13 cellular contexts compared by ENCODE assay signal in the genomic region with DNA sequence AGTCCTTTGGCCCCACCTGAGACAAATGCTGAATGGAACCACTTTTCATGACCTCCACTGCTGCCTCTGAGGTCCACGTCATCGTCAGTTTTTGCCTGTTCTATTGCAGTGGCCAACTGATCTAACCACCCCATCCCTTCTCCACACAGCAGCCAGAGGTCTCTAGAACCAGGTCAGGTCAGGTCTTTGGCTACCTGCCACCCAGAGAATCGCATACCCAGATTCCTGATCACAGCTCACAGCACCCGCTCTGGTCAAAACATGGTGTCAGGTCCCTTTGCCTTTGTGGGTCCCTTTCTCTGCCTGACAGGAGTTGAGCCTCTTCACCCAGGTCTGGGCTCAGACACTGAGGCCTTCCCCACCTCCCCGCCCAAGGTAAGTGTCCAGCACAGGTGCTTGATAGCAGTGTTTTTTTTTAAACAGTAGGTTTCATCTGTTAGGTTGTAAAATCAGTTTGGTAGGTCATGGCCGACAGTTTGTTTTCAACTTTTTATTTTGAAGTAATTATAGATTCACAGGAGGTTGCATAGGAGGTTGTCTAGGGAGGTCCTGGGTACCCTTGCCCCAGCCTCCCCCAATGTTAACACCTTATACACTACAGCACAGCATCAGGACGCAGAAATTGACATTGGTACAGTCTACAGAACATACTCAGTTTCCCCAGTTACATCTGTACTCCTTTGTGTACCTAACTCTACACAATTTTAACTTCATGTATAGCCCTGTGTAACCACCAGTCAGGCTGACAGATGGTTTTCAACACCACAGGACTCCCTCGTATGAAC. TPM values are rescaled to one million over a fixed set of nuclear protein-coding genes. Genes with fewer than 3 reads are reported as not detected.
DNase-seq lines count a peak whose midpoint lies in the region; TF ChIP-seq lines count a peak whose summit lies in the region.
"Had no signal": no experiment of that assay in that cellular context is flagged by ENCODE, and none has a peak within 500 bp of the region (broad histone marks: within the 10 kb centered on the region; RNA-seq: fewer than 3 reads in every experiment).

No MANE protein-coding gene starts in this region.

- H3K9me3 Mint-ChIP-seq in activated T-cell treated with anti-CD3 and anti-CD28 coated beads, Interleukin-2, amount 50 U/mL, for 24 hours, result no peaks in the 10 kb centered on the region
- no peaks in the 10 kb centered on the region for H3K9me3 Mint-ChIP-seq in activated T-helper 2 cell treated with anti-CD3 and anti-CD28 coated beads, Interferon-gamma antibody, Interleukin-2, Interleukin-4, amounts not matched to agents 10 μg/mL and 5 μg/mL and 100 μg/mL, durations not matched to agents 14 hours and 24 hours and 36 hours
- no peaks in the 10 kb centered on the region for H3K9me3 Mint-ChIP-seq in neural crest cell
- H3K9me3 Mint-ChIP-seq: CD4-positive, CD25-positive, alpha-beta regulatory T cell had no signal

- no peak for TF ChIP-seq CTCF in neural crest cell (conservative IDR thresholded peaks at IDR 0.05)

- in situ Hi-C loops in G401 (cut with HindIII; ENCODE audit: low sequenced_read_pairs), result no loop called here

- no peaks in the 10 kb centered on the region for H3K27me3 Mint-ChIP-seq in activated T-cell treated with anti-CD3 and anti-CD28 coated beads, Interleukin-2, amount 50 U/mL, for 24 hours
- H3K27me3 Mint-ChIP-seq in activated T-helper 2 cell treated with anti-CD3 and anti-CD28 coated beads, Interferon-gamma antibody, Interleukin-2, Interleukin-4, amounts not matched to agents 10 μg/mL and 5 μg/mL and 100 μg/mL, durations not matched to agents 14 hours and 24 hours and 36 hours (ENCODE audit: low read depth), result no peaks in the 10 kb centered on the region
- H3K27me3 Mint-ChIP-seq in neural crest cell (ENCODE audit: low read depth), result no peaks in the 10 kb centered on the region
- H3K27me3 Mint-ChIP-seq: CD4-positive, CD25-positive, alpha-beta regulatory T cell had no signal

- H3K4me1 Mint-ChIP-seq in activated T-cell treated with anti-CD3 and anti-CD28 coated beads, Interleukin-2, amount 50 U/mL, for 24 hours (ENCODE audit: low read depth), result peaks cover 30% of the 10 kb centered on the region
- H3K4me1 Mint-ChIP-seq in activated T-helper 2 cell treated with anti-CD3 and anti-CD28 coated beads, Interferon-gamma antibody, Interleukin-2, Interleukin-4, amounts not matched to agents 10 μg/mL and 5 μg/mL and 100 μg/mL, durations not matched to agents 14 hours and 24 hours and 36 hours (ENCODE audit: low read depth), result peaks cover 13% of the 10 kb centered on the region
- peaks cover 12% of the 10 kb centered on the region for H3K4me1 Mint-ChIP-seq in neural crest cell

- intact Hi-C loops in activated T-helper 2 cell treated with anti-CD3 and anti-CD28 coated beads, Interferon-gamma antibody, Interleukin-2, Interleukin-4, amounts not matched to agents 10 μg/mL and 5 μg/mL and 100 μg/mL, durations not matched to agents 14 hours and 24 hours and 36 hours (cut with micrococcal nuclease), result no loop called here

- DNase-seq in activated T-cell treated with anti-CD3 and anti-CD28 coated beads, Interleukin-2, amount 50 U/mL, for 24 hours, result no peak
- DNase-seq in activated T-cell treated with anti-CD3 and anti-CD28 coated beads for 4 hours (no peak), neural crest cell (ENCODE audit: low read depth, low spot score) (no peak), G401 (ENCODE audit: low spot score) (no peak)
- no peak for DNase-seq in activated T-helper 2 cell treated with anti-CD3 and anti-CD28 coated beads, Interferon-gamma antibody, Interleukin-2, Interleukin-4, amounts not matched to agents 10 μg/mL and 5 μg/mL and 100 μg/mL, durations not matched to agents 14 hours and 24 hours and 36 hours (ENCODE audit: low spot score)
- DNase-seq in activated CD4-positive, CD25-positive, alpha-beta regulatory T cell (lab: John Stamatoyannopoulos, UW), result no peak
- DNase-seq: CD4-positive, CD25-positive, alpha-beta regulatory T cell; MM.1S; NCI-H187; NCI-H446; NK-92 treated with Interleukin-12 subunit alpha and Interleukin-12 subunit beta, amount 100 ng/mL, for 24 hours; RPMI8226; stimulated activated CD4-positive, alpha-beta T cell treated with anti-CD3 and anti-CD28 coated beads, Interleukin-15, amount 100 ng/mL, for 24 hours had no signal

- no peak overlapping the region for H3K4me3 Mint-ChIP-seq in activated T-cell treated with anti-CD3 and anti-CD28 coated beads, Interleukin-2, amount 50 U/mL, for 24 hours
- H3K4me3 Mint-ChIP-seq in activated T-helper 2 cell treated with anti-CD3 and anti-CD28 coated beads, Interferon-gamma antibody, Interleukin-2, Interleukin-4, amounts not matched to agents 10 μg/mL and 5 μg/mL and 100 μg/mL, durations not matched to agents 14 hours and 24 hours and 36 hours (ENCODE audit: low read depth), result no peak overlapping the region
- H3K4me3 Mint-ChIP-seq in neural crest cell, result peak overlapping the region; percentile 62

- peak overlapping the region; percentile 67 for H3K27ac Mint-ChIP-seq in activated T-cell treated with anti-CD3 and anti-CD28 coated beads, Interleukin-2, amount 50 U/mL, for 24 hours
- H3K27ac Mint-ChIP-seq in activated T-helper 2 cell treated with anti-CD3 and anti-CD28 coated beads, Interferon-gamma antibody, Interleukin-2, Interleukin-4, amounts not matched to agents 10 μg/mL and 5 μg/mL and 100 μg/mL, durations not matched to agents 14 hours and 24 hours and 36 hours, result peak overlapping the region; percentile 38
- no peak overlapping the region for H3K27ac Mint-ChIP-seq in neural crest cell (ENCODE audit: unreplicated experiment)

- H3K36me3 Mint-ChIP-seq in activated T-cell treated with anti-CD3 and anti-CD28 coated beads, Interleukin-2, amount 50 U/mL, for 24 hours (ENCODE audit: low read depth), result peaks cover 83% of the 10 kb centered on the region
- H3K36me3 Mint-ChIP-seq in activated T-helper 2 cell treated with anti-CD3 and anti-CD28 coated beads, Interferon-gamma antibody, Interleukin-2, Interleukin-4, amounts not matched to agents 10 μg/mL and 5 μg/mL and 100 μg/mL, durations not matched to agents 14 hours and 24 hours and 36 hours (ENCODE audit: low read depth), result peaks cover 54% of the 10 kb centered on the region
- peaks cover 3% of the 10 kb centered on the region for H3K36me3 Mint-ChIP-seq in neural crest cell (ENCODE audit: low read depth)

RNA-seq across cellular contexts. Expression of a gene that starts 6.9 kb away (rescaled TPM):
- 26.2 and 26.9 TPM in 2 replicates for total RNA-seq in activated T-helper 2 cell treated with anti-CD3 and anti-CD28 coated beads, Interferon-gamma antibody, Interleukin-2, Interleukin-4, amounts not matched to agents 10 μg/mL and 5 μg/mL and 100 μg/mL, durations not matched to agents 14 hours and 24 hours and 36 hours
- total RNA-seq in neural crest cell, result 38.0 and 38.4 TPM in 2 replicates
- total RNA-seq in G401 (2014; rRNA removed; shearing (Covaris generic)), result 60.2 and 63.3 TPM in 2 replicates

RNA-seq across cellular contexts. Expression of a gene that starts 8.3 kb away (rescaled TPM):
- 32.2 and 34.8 TPM in 2 replicates for total RNA-seq in activated T-helper 2 cell treated with anti-CD3 and anti-CD28 coated beads, Interferon-gamma antibody, Interleukin-2, Interleukin-4, amounts not matched to agents 10 μg/mL and 5 μg/mL and 100 μg/mL, durations not matched to agents 14 hours and 24 hours and 36 hours
- total RNA-seq in neural crest cell, result 30.4 and 32.6 TPM in 2 replicates
- total RNA-seq in G401 (2014; rRNA removed; shearing (Covaris generic)), result 48.9 and 61.5 TPM in 2 replicates

RNA-seq across cellular contexts. Expression of a gene that starts 9.1 kb away (rescaled TPM):
- 36.0 and 36.1 TPM in 2 replicates for total RNA-seq in activated T-helper 2 cell treated with anti-CD3 and anti-CD28 coated beads, Interferon-gamma antibody, Interleukin-2, Interleukin-4, amounts not matched to agents 10 μg/mL and 5 μg/mL and 100 μg/mL, durations not matched to agents 14 hours and 24 hours and 36 hours
- total RNA-seq in neural crest cell, result 57.1 and 66.3 TPM in 2 replicates
- 41.5 and 45.5 TPM in 2 replicates for total RNA-seq in G401 (2014; rRNA removed; shearing (Covaris generic))

RNA-seq across cellular contexts. Expression of a gene that starts 38.4 kb away (rescaled TPM):
- total RNA-seq in activated T-helper 2 cell treated with anti-CD3 and anti-CD28 coated beads, Interferon-gamma antibody, Interleukin-2, Interleukin-4, amounts not matched to agents 10 μg/mL and 5 μg/mL and 100 μg/mL, durations not matched to agents 14 hours and 24 hours and 36 hours, result 103 and 110 TPM in 2 replicates
- total RNA-seq in neural crest cell, result 69.4 and 71.5 TPM in 2 replicates
- 74.1 and 84.8 TPM in 2 replicates for total RNA-seq in G401 (2014; rRNA removed; shearing (Covaris generic))

RNA-seq across cellular contexts. Expression of a gene that starts 39.1 kb away (rescaled TPM):
- 101 and 108 TPM in 2 replicates for total RNA-seq in activated T-helper 2 cell treated with anti-CD3 and anti-CD28 coated beads, Interferon-gamma antibody, Interleukin-2, Interleukin-4, amounts not matched to agents 10 μg/mL and 5 μg/mL and 100 μg/mL, durations not matched to agents 14 hours and 24 hours and 36 hours
- total RNA-seq in neural crest cell, result 47.1 and 49.8 TPM in 2 replicates
- 43.4 and 46.7 TPM in 2 replicates for total RNA-seq in G401 (2014; rRNA removed; shearing (Covaris generic))
